ENCODE assay signal across 13 cellular contexts in genomic region chr21:42505090-42505726, GRCh38. TPM values are rescaled to one million over a fixed set of nuclear protein-coding genes. Genes with fewer than 3 reads are reported as not detected.
DNase-seq lines count a peak whose midpoint lies in the region; ATAC-seq and FAIRE-seq lines count a peak whose summit lies in the region.
"Had no signal": no experiment of that assay in that cellular context is flagged by ENCODE, and none has a peak within 500 bp of the region (broad histone marks: within the 10 kb centered on the region; RNA-seq: fewer than 3 reads in every experiment).

No MANE protein-coding gene starts in this region.

- FAIRE-seq in RCC 7860 (lab: Jason Lieb, UNC), result no peak

- no peak overlapping the region for H2BK120ac ChIP-seq in neuronal stem cell (ENCODE audit: low read depth, low read length)

- peaks cover 0 to 13% (median 0%) of the 10 kb centered on the region in 3 experiments for H3K27me3 ChIP-seq in neuronal stem cell (ENCODE audit: control insufficient read depth in 3 of 3, insufficient read depth in 3 of 3, low read depth in 1 of 3, low read length in 3 of 3)
- H3K27me3 ChIP-seq: neutrophil, vagina had no signal

- no peaks in the 10 kb centered on the region for H3K79me1 ChIP-seq in neuronal stem cell (ENCODE audit: low read depth, low read length)

- no peak overlapping the region for H2BK12ac ChIP-seq in neuronal stem cell (ENCODE audit: low read length)

- H4K8ac ChIP-seq in neuronal stem cell (ENCODE audit: low read depth, low read length), result no peak overlapping the region

- no peaks in the 10 kb centered on the region for H3K9me3 ChIP-seq in neuronal stem cell (replicated peaks in 1 of 2; ENCODE audit: control insufficient read depth in 2 of 2, insufficient read depth in 1 of 2, low read depth in 1 of 2, low read length in 2 of 2)
- H3K9me3 ChIP-seq: neutrophil, vagina had no signal

- H3K4me3 ChIP-seq in neuronal stem cell (ENCODE audit: low read length in 2 of 2), result peak overlapping the region in 1 of 2 donors; percentile 39
- H3K4me3 ChIP-seq: vagina had no signal

- H3K9ac ChIP-seq in neuronal stem cell (ENCODE audit: low read depth, low read length, poor library complexity), result no peak overlapping the region

- no peaks in the 10 kb centered on the region for H3K9me3 Mint-ChIP-seq in activated CD8-positive, alpha-beta memory T cell treated with anti-CD3 and anti-CD28 coated beads, Interleukin-2, amount 10 ng/mL, durations not matched to agents 7 days and 5 days (ENCODE audit: low read depth)
- no peaks in the 10 kb centered on the region for H3K9me3 Mint-ChIP-seq in activated naive CD4-positive, alpha-beta T cell treated with anti-CD3 and anti-CD28 coated beads, Interleukin-2, amount 10 ng/mL, durations not matched to agents 7 days and 5 days
- H3K9me3 Mint-ChIP-seq: activated naive CD4-positive, alpha-beta T cell treated with anti-CD3 and anti-CD28 coated beads for 36 hours; T-helper 2 cell treated with Interferon-gamma antibody and Interleukin-4, amounts not matched to agents 5 μg/mL and 100 μg/mL, for 36 hours had no signal

- H2BK5ac ChIP-seq in neuronal stem cell (ENCODE audit: low read length), result no peak overlapping the region

- H3K14ac ChIP-seq in neuronal stem cell (ENCODE audit: low read length), result no peak overlapping the region

- no peak overlapping the region for H2AK5ac ChIP-seq in neuronal stem cell (ENCODE audit: low read depth, low read length)

- peaks cover 13% of the 10 kb centered on the region for H3K4me1 Mint-ChIP-seq in activated CD8-positive, alpha-beta memory T cell treated with anti-CD3 and anti-CD28 coated beads, Interleukin-2, amount 10 ng/mL, durations not matched to agents 7 days and 5 days
- peaks cover 11% of the 10 kb centered on the region for H3K4me1 Mint-ChIP-seq in activated naive CD4-positive, alpha-beta T cell treated with anti-CD3 and anti-CD28 coated beads, Interleukin-2, amount 10 ng/mL, durations not matched to agents 7 days and 5 days

- no CpG with 5 or more reads among the region's 3 CpGs for WGBS in neuronal stem cell (ENCODE audit: extremely low coverage in 2 of 2, insufficient read length in 2 of 2, insufficient replicate concordance in 1 of 2), 2 donors

- no peak overlapping the region for H3K27ac Mint-ChIP-seq in activated CD8-positive, alpha-beta memory T cell treated with anti-CD3 and anti-CD28 coated beads, Interleukin-2, amount 10 ng/mL, durations not matched to agents 7 days and 5 days
- H3K27ac Mint-ChIP-seq in activated naive CD4-positive, alpha-beta T cell treated with anti-CD3 and anti-CD28 coated beads, Interleukin-2, amount 10 ng/mL, durations not matched to agents 7 days and 5 days, result no peak overlapping the region
- H3K27ac Mint-ChIP-seq: activated naive CD4-positive, alpha-beta T cell treated with anti-CD3 and anti-CD28 coated beads for 36 hours; T-helper 2 cell treated with Interferon-gamma antibody and Interleukin-4, amounts not matched to agents 5 μg/mL and 100 μg/mL, for 36 hours had no signal

- H4K91ac ChIP-seq in neuronal stem cell (ENCODE audit: low read depth, low read length, poor library complexity), result no peak overlapping the region

- H3K18ac ChIP-seq in neuronal stem cell (ENCODE audit: low read length), result no peak overlapping the region

- H2BK15ac ChIP-seq in neuronal stem cell (ENCODE audit: low read length), result no peak overlapping the region

- H3K36me3 Mint-ChIP-seq in activated CD8-positive, alpha-beta memory T cell treated with anti-CD3 and anti-CD28 coated beads, Interleukin-2, amount 10 ng/mL, durations not matched to agents 7 days and 5 days, result no peaks in the 10 kb centered on the region
- no peaks in the 10 kb centered on the region for H3K36me3 Mint-ChIP-seq in activated naive CD4-positive, alpha-beta T cell treated with anti-CD3 and anti-CD28 coated beads, Interleukin-2, amount 10 ng/mL, durations not matched to agents 7 days and 5 days

- DNase-seq in activated CD8-positive, alpha-beta memory T cell treated with anti-CD3 and anti-CD28 coated beads, Interleukin-2, amount 10 ng/mL, durations not matched to agents 7 days and 5 days, result peak; percentile 34
- no peak for DNase-seq in activated CD8-positive, alpha-beta memory T cell treated with anti-CD3 and anti-CD28 coated beads, Interleukin-2, amount 50 U/mL, for 4 hours
- DNase-seq in stimulated activated CD8-positive, alpha-beta memory T cell treated with anti-CD3 and anti-CD28 coated beads, Interleukin-4, amount 100 ng/mL, for 48 hours, result peak; percentile 16
- DNase-seq in activated naive CD4-positive, alpha-beta T cell treated with anti-CD3 and anti-CD28 coated beads, Interleukin-2, amount 10 ng/mL, durations not matched to agents 7 days and 5 days, result no peak
- no peak for DNase-seq in RCC 7860 (ENCODE audit: low spot score)
- no peak for DNase-seq in neuronal stem cell (ENCODE audit: low spot score)
- DNase-seq: activated naive CD4-positive, alpha-beta T cell treated with anti-CD3 and anti-CD28 coated beads for 36 hours; GF-D8 had no signal

- H3K36me3 ChIP-seq in neuronal stem cell (replicated peaks in 1 of 2; ENCODE audit: control insufficient read depth in 2 of 2, insufficient read depth in 2 of 2, low read length in 2 of 2), result no peaks in the 10 kb centered on the region
- H3K36me3 ChIP-seq: neutrophil, vagina had no signal

- no peak overlapping the region for H2AFZ ChIP-seq in neuronal stem cell (ENCODE audit: low read length)

- H3K27me3 Mint-ChIP-seq in activated CD8-positive, alpha-beta memory T cell treated with anti-CD3 and anti-CD28 coated beads, Interleukin-2, amount 10 ng/mL, durations not matched to agents 7 days and 5 days, result peaks cover 8% of the 10 kb centered on the region
- H3K27me3 Mint-ChIP-seq in activated naive CD4-positive, alpha-beta T cell treated with anti-CD3 and anti-CD28 coated beads, Interleukin-2, amount 10 ng/mL, durations not matched to agents 7 days and 5 days, result peaks cover 39% of the 10 kb centered on the region

- H3K4me3 Mint-ChIP-seq in activated CD8-positive, alpha-beta memory T cell treated with anti-CD3 and anti-CD28 coated beads, Interleukin-2, amount 10 ng/mL, durations not matched to agents 7 days and 5 days, result no peak overlapping the region
- no peak overlapping the region for H3K4me3 Mint-ChIP-seq in activated naive CD4-positive, alpha-beta T cell treated with anti-CD3 and anti-CD28 coated beads, Interleukin-2, amount 10 ng/mL, durations not matched to agents 7 days and 5 days
- H3K4me3 Mint-ChIP-seq: activated naive CD4-positive, alpha-beta T cell treated with anti-CD3 and anti-CD28 coated beads for 36 hours; T-helper 2 cell treated with Interferon-gamma antibody and Interleukin-4, amounts not matched to agents 5 μg/mL and 100 μg/mL, for 36 hours had no signal

- H3K4me2 ChIP-seq in neuronal stem cell (ENCODE audit: insufficient read depth, low read length, poor library complexity, severe bottlenecking), result no peak overlapping the region

- H3K4me1 ChIP-seq in neuronal stem cell (ENCODE audit: control insufficient read depth in 2 of 2, insufficient read depth in 1 of 2, low read depth in 1 of 2, low read length in 2 of 2), result no peaks in the 10 kb centered on the region
- H3K4me1 ChIP-seq: vagina had no signal

- H3K27ac ChIP-seq in neuronal stem cell (replicated peaks; ENCODE audit: low read length), result no peak overlapping the region
- H3K27ac ChIP-seq: neutrophil, vagina had no signal

- no peak overlapping the region for H3K23ac ChIP-seq in neuronal stem cell (ENCODE audit: low read depth, low read length, poor library complexity)

- CTCF ChIA-PET in activated CD8-positive, alpha-beta memory T cell treated with anti-CD3 and anti-CD28 coated beads, Interleukin-2, amount 10 ng/mL, durations not matched to agents 7 days and 5 days (lab: Charles Lee), result interaction anchor here (1.1 to 2.2 kb wide), 2 partner anchors 38 to 124 kb away, joined by 3 to 7 read pairs; no protein-coding TSS in a partner anchor
- CTCF ChIA-PET in activated naive CD4-positive, alpha-beta T cell treated with anti-CD3 and anti-CD28 coated beads, Interleukin-2, amount 10 ng/mL, durations not matched to agents 7 days and 5 days (lab: Charles Lee), result no interaction called here

- H3K4ac ChIP-seq in neuronal stem cell (ENCODE audit: low read length), result no peak overlapping the region

- ATAC-seq in activated CD8-positive, alpha-beta memory T cell treated with anti-CD3 and anti-CD28 coated beads, Interleukin-2, amount 10 ng/mL, durations not matched to agents 7 days and 5 days, result no peak
- ATAC-seq in HG02623 (IDR thresholded peaks at IDR 0.05; ENCODE audit: unreplicated experiment) (peak; percentile 82), HG03558 (IDR thresholded peaks at IDR 0.05; ENCODE audit: extremely low read depth, unreplicated experiment) (peak; percentile 64)

RNA-seq across cellular contexts. Expression of gene SLC37A1, which starts 8.4 kb away (rescaled TPM):
- 10 to 100 TPM; 14.0 to 14.8 TPM for total RNA-seq in activated CD8-positive, alpha-beta memory T cell treated with anti-CD3 and anti-CD28 coated beads, Interleukin-2, amount 10 ng/mL, durations not matched to agents 7 days and 5 days
- 9.1 TPM for polyA plus RNA-seq in neuronal stem cell (2013, experiment 1 of 2)
- 8.5 TPM for polyA plus RNA-seq in neuronal stem cell (2013, experiment 2 of 2)

RNA-seq across cellular contexts. Expression of gene RSPH1, which starts 9.2 kb away (rescaled TPM):
- total RNA-seq in activated CD8-positive, alpha-beta memory T cell treated with anti-CD3 and anti-CD28 coated beads, Interleukin-2, amount 10 ng/mL, durations not matched to agents 7 days and 5 days, result not detected
- polyA plus RNA-seq in neuronal stem cell (2013, experiment 1 of 2), result 0.82 TPM
- 0.89 TPM for polyA plus RNA-seq in neuronal stem cell (2013, experiment 2 of 2)
- total RNA-seq: vagina had no signal

Comparison
In these comparisons a context has a peak if more than half of its experiments do, and no peak if none do; other contexts are left out.
1. DNase-seq: peak in activated CD8-positive, alpha-beta memory T cell treated with anti-CD3 and anti-CD28 coated beads, Interleukin-2, amount 10 ng/mL, durations not matched to agents 7 days and 5 days (single experiment) and stimulated activated CD8-positive, alpha-beta memory T cell treated with anti-CD3 and anti-CD28 coated beads, Interleukin-4, amount 100 ng/mL, for 48 hours (single experiment); none in activated CD8-positive, alpha-beta memory T cell treated with anti-CD3 and anti-CD28 coated beads, Interleukin-2, amount 50 U/mL, for 4 hours (single experiment), activated naive CD4-positive, alpha-beta T cell treated with anti-CD3 and anti-CD28 coated beads, Interleukin-2, amount 10 ng/mL, durations not matched to agents 7 days and 5 days (single experiment), RCC 7860 (single experiment) and neuronal stem cell (single experiment).